Comparison of ENCODE assay signal across 41 cellular contexts in genomic region chr19:54128441-54128725, GRCh38. TPM values are rescaled to one million over a fixed set of nuclear protein-coding genes. Genes with fewer than 3 reads are reported as not detected.
"Had no signal": no experiment of that assay in that cellular context is flagged by ENCODE, and none has a peak within 500 bp of the region (broad histone marks: within the 10 kb centered on the region; RNA-seq: fewer than 3 reads in every experiment).

No MANE protein-coding gene starts in this region.

- H3K27me3 ChIP-seq: adrenal gland, ascending aorta, body of pancreas, brain microvascular endothelial cell, breast epithelium, cardiac muscle cell had no signal

- FAIRE-seq: astrocyte, bronchial epithelial cell had no signal

- H3K4me1 ChIP-seq: adrenal gland, ascending aorta, body of pancreas, breast epithelium had no signal

- H3K27ac ChIP-seq: adrenal gland, ascending aorta, body of pancreas, brain microvascular endothelial cell, breast epithelium, cardiac muscle cell had no signal

- H3K9me3 Mint-ChIP-seq: activated naive CD4-positive, alpha-beta T cell treated with anti-CD3 and anti-CD28 coated beads for 36 hours; activated naive CD4-positive, alpha-beta T cell treated with anti-CD3 and anti-CD28 coated beads, Interleukin-2, amount 10 ng/mL, durations not matched to agents 7 days and 5 days; activated naive CD4-positive, alpha-beta T cell treated with anti-CD3 and anti-CD28 coated beads, Interleukin-2, amount 50 U/mL, for 24 hours; activated naive CD4-positive, alpha-beta T cell treated with anti-CD3 and anti-CD28 coated beads, Interleukin-2, amount 50 U/mL, for 72 hours; activated naive CD8-positive, alpha-beta T cell treated with anti-CD3 and anti-CD28 coated beads for 36 hours; activated naive CD8-positive, alpha-beta T cell treated with anti-CD3 and anti-CD28 coated beads, Interleukin-2, amount 10 ng/mL, durations not matched to agents 7 days and 5 days; activated naive CD8-positive, alpha-beta T cell treated with anti-CD3 and anti-CD28 coated beads, Interleukin-2, amount 50 U/mL, for 24 hours; activated T-cell treated with anti-CD3 and anti-CD28 coated beads, Interleukin-2, amount 50 U/mL, for 24 hours; activated T-cell treated with anti-CD3 and anti-CD28 coated beads, Interleukin-2, amount 50 U/mL, for 4 hours; activated T-cell treated with anti-CD3 and anti-CD28 coated beads, Interleukin-2, amount 50 U/mL, for 72 hours; activated T-helper 1 cell treated with anti-CD3 and anti-CD28 coated beads, Interleukin-12 subunit alpha, Interleukin-12 subunit beta, Interleukin-2, Interleukin-4 antibody, amounts not matched to agents 30 ng/mL and 10 ng/mL and 1 ng/mL, durations not matched to agents 14 hours and 24 hours and 36 hours; activated T-helper 17 cell treated with anti-CD3 and anti-CD28 coated beads, Interleukin-2, amount 50 U/mL, for 72 hours; activated T-helper 2 cell treated with anti-CD3 and anti-CD28 coated beads, Interferon-gamma antibody, Interleukin-2, Interleukin-4, amounts not matched to agents 10 μg/mL and 5 μg/mL and 100 μg/mL, durations not matched to agents 14 hours and 24 hours and 36 hours; brain; central memory CD8-positive, alpha-beta T cell had no signal

- H3K27ac Mint-ChIP-seq: activated naive CD4-positive, alpha-beta T cell treated with anti-CD3 and anti-CD28 coated beads for 36 hours; activated naive CD4-positive, alpha-beta T cell treated with anti-CD3 and anti-CD28 coated beads, Interleukin-2, amount 10 ng/mL, durations not matched to agents 7 days and 5 days; activated naive CD4-positive, alpha-beta T cell treated with anti-CD3 and anti-CD28 coated beads, Interleukin-2, amount 50 U/mL, for 24 hours; activated naive CD4-positive, alpha-beta T cell treated with anti-CD3 and anti-CD28 coated beads, Interleukin-2, amount 50 U/mL, for 72 hours; activated naive CD8-positive, alpha-beta T cell; activated naive CD8-positive, alpha-beta T cell treated with anti-CD3 and anti-CD28 coated beads for 36 hours; activated naive CD8-positive, alpha-beta T cell treated with anti-CD3 and anti-CD28 coated beads, Interleukin-2, amount 10 ng/mL, durations not matched to agents 7 days and 5 days; activated naive CD8-positive, alpha-beta T cell treated with anti-CD3 and anti-CD28 coated beads, Interleukin-2, amount 50 U/mL, for 24 hours; activated T-cell treated with anti-CD3 and anti-CD28 coated beads, Interleukin-2, amount 50 U/mL, for 24 hours; activated T-cell treated with anti-CD3 and anti-CD28 coated beads, Interleukin-2, amount 50 U/mL, for 72 hours; activated T-helper 1 cell treated with anti-CD3 and anti-CD28 coated beads, Interleukin-12 subunit alpha, Interleukin-12 subunit beta, Interleukin-2, Interleukin-4 antibody, amounts not matched to agents 30 ng/mL and 10 ng/mL and 1 ng/mL, durations not matched to agents 14 hours and 24 hours and 36 hours; activated T-helper 17 cell treated with anti-CD3 and anti-CD28 coated beads, Interleukin-2, amount 50 U/mL, for 72 hours; activated T-helper 2 cell treated with anti-CD3 and anti-CD28 coated beads, Interferon-gamma antibody, Interleukin-2, Interleukin-4, amounts not matched to agents 10 μg/mL and 5 μg/mL and 100 μg/mL, durations not matched to agents 14 hours and 24 hours and 36 hours; brain had no signal

- H3K9me3 ChIP-seq: adrenal gland, ascending aorta, body of pancreas, breast epithelium had no signal

- H3K27me3 Mint-ChIP-seq: activated naive CD4-positive, alpha-beta T cell treated with anti-CD3 and anti-CD28 coated beads, Interleukin-2, amount 10 ng/mL, durations not matched to agents 7 days and 5 days; activated naive CD4-positive, alpha-beta T cell treated with anti-CD3 and anti-CD28 coated beads, Interleukin-2, amount 50 U/mL, for 24 hours; activated naive CD8-positive, alpha-beta T cell; activated naive CD8-positive, alpha-beta T cell treated with anti-CD3 and anti-CD28 coated beads for 36 hours; activated naive CD8-positive, alpha-beta T cell treated with anti-CD3 and anti-CD28 coated beads, Interleukin-2, amount 10 ng/mL, durations not matched to agents 7 days and 5 days; activated naive CD8-positive, alpha-beta T cell treated with anti-CD3 and anti-CD28 coated beads, Interleukin-2, amount 50 U/mL, for 24 hours; activated T-cell treated with anti-CD3 and anti-CD28 coated beads, Interleukin-2, amount 50 U/mL, for 24 hours; activated T-helper 17 cell treated with anti-CD3 and anti-CD28 coated beads, Interleukin-2, amount 50 U/mL, for 72 hours; brain; central memory CD8-positive, alpha-beta T cell had no signal

- H3K4me3 ChIP-seq: adrenal gland, ascending aorta, body of pancreas, breast epithelium, cardiac muscle cell had no signal

- ATAC-seq: activated naive CD4-positive, alpha-beta T cell treated with anti-CD3 and anti-CD28 coated beads, Interleukin-2, amount 50 U/mL, for 72 hours; activated naive CD8-positive, alpha-beta T cell treated with anti-CD3 and anti-CD28 coated beads, Interleukin-2, amount 50 U/mL, for 24 hours; activated T-cell treated with anti-CD3 and anti-CD28 coated beads, Interleukin-2, amount 50 U/mL, for 4 hours; activated T-cell treated with anti-CD3 and anti-CD28 coated beads, Interleukin-2, amount 50 U/mL, for 72 hours; activated T-helper 17 cell treated with anti-CD3 and anti-CD28 coated beads, Interleukin-2, amount 50 U/mL, for 72 hours; body of pancreas had no signal

- DNase-seq: activated effector memory CD4-positive, alpha-beta T cell treated with anti-CD3 and anti-CD28 coated beads, Interleukin-2, amount 50 U/mL, for 16 hours; activated effector memory CD4-positive, alpha-beta T cell treated with Interleukin-2 at 50 U/mL for 16 hours; activated gamma-delta T cell; activated gamma-delta T cell treated with Interleukin-2 at 50 U/mL for 16 hours; activated naive CD4-positive, alpha-beta T cell; activated naive CD4-positive, alpha-beta T cell treated with anti-CD3 and anti-CD28 coated beads for 36 hours; activated naive CD4-positive, alpha-beta T cell treated with anti-CD3 and anti-CD28 coated beads, Interleukin-2, amount 10 ng/mL, durations not matched to agents 7 days and 5 days; activated naive CD4-positive, alpha-beta T cell treated with anti-CD3 and anti-CD28 coated beads, Interleukin-2, amount 50 U/mL, for 16 hours; activated naive CD4-positive, alpha-beta T cell treated with Interleukin-2 at 50 U/mL for 16 hours; activated naive CD8-positive, alpha-beta T cell treated with anti-CD3 and anti-CD28 coated beads for 36 hours; activated naive CD8-positive, alpha-beta T cell treated with anti-CD3 and anti-CD28 coated beads, Interleukin-2, amount 10 ng/mL, durations not matched to agents 7 days and 5 days; activated naive CD8-positive, alpha-beta T cell treated with anti-CD3 and anti-CD28 coated beads, Interleukin-2, amount 50 U/mL, for 24 hours; activated T-cell treated with anti-CD3 and anti-CD28 coated beads for 4 hours; activated T-cell treated with anti-CD3 and anti-CD28 coated beads, Interleukin-2, amount 50 U/mL, for 1 hour; activated T-cell treated with anti-CD3 and anti-CD28 coated beads, Interleukin-2, amount 50 U/mL, for 24 hours; activated T-cell treated with anti-CD3 and anti-CD28 coated beads, Interleukin-2, amount 50 U/mL, for 4 hours; activated T-cell treated with anti-CD3 and anti-CD28 coated beads, Interleukin-2, amount 50 U/mL, for 48 hours; activated T-cell treated with anti-CD3 and anti-CD28 coated beads, Interleukin-2, amount 50 U/mL, for 72 hours; adrenal gland; amniotic stem cell; amygdala; anterior cingulate cortex; aorta; body of pancreas; brain microvascular endothelial cell; caudate nucleus; central memory CD4-positive, alpha-beta T cell; cerebellar nuclear complex had no signal

- H3K4me3 Mint-ChIP-seq: activated naive CD4-positive, alpha-beta T cell treated with anti-CD3 and anti-CD28 coated beads for 36 hours; activated naive CD4-positive, alpha-beta T cell treated with anti-CD3 and anti-CD28 coated beads, Interleukin-2, amount 10 ng/mL, durations not matched to agents 7 days and 5 days; activated naive CD4-positive, alpha-beta T cell treated with anti-CD3 and anti-CD28 coated beads, Interleukin-2, amount 50 U/mL, for 24 hours; activated naive CD8-positive, alpha-beta T cell; activated naive CD8-positive, alpha-beta T cell treated with anti-CD3 and anti-CD28 coated beads for 36 hours; activated naive CD8-positive, alpha-beta T cell treated with anti-CD3 and anti-CD28 coated beads, Interleukin-2, amount 10 ng/mL, durations not matched to agents 7 days and 5 days; activated naive CD8-positive, alpha-beta T cell treated with anti-CD3 and anti-CD28 coated beads, Interleukin-2, amount 50 U/mL, for 24 hours; activated T-cell treated with anti-CD3 and anti-CD28 coated beads, Interleukin-2, amount 50 U/mL, for 24 hours; activated T-cell treated with anti-CD3 and anti-CD28 coated beads, Interleukin-2, amount 50 U/mL, for 4 hours; activated T-cell treated with anti-CD3 and anti-CD28 coated beads, Interleukin-2, amount 50 U/mL, for 72 hours; activated T-helper 1 cell treated with anti-CD3 and anti-CD28 coated beads, Interleukin-12 subunit alpha, Interleukin-12 subunit beta, Interleukin-2, Interleukin-4 antibody, amounts not matched to agents 30 ng/mL and 10 ng/mL and 1 ng/mL, durations not matched to agents 14 hours and 24 hours and 36 hours; activated T-helper 17 cell treated with anti-CD3 and anti-CD28 coated beads, Interleukin-2, amount 50 U/mL, for 72 hours; brain; central memory CD8-positive, alpha-beta T cell had no signal

- H3K4me1 Mint-ChIP-seq: activated naive CD4-positive, alpha-beta T cell treated with anti-CD3 and anti-CD28 coated beads, Interleukin-2, amount 10 ng/mL, durations not matched to agents 7 days and 5 days; activated naive CD4-positive, alpha-beta T cell treated with anti-CD3 and anti-CD28 coated beads, Interleukin-2, amount 50 U/mL, for 24 hours; activated naive CD8-positive, alpha-beta T cell treated with anti-CD3 and anti-CD28 coated beads for 36 hours; activated naive CD8-positive, alpha-beta T cell treated with anti-CD3 and anti-CD28 coated beads, Interleukin-2, amount 10 ng/mL, durations not matched to agents 7 days and 5 days; activated naive CD8-positive, alpha-beta T cell treated with anti-CD3 and anti-CD28 coated beads, Interleukin-2, amount 50 U/mL, for 24 hours; activated T-helper 17 cell treated with anti-CD3 and anti-CD28 coated beads, Interleukin-2, amount 50 U/mL, for 72 hours; brain; central memory CD8-positive, alpha-beta T cell had no signal

RNA-seq across cellular contexts. Expression of gene OSCAR, which starts 27.8 kb away (rescaled TPM):
- total RNA-seq: activated T-helper 1 cell treated with anti-CD3 and anti-CD28 coated beads, Interleukin-12 subunit alpha, Interleukin-12 subunit beta, Interleukin-2, Interleukin-4 antibody, amounts not matched to agents 30 ng/mL and 10 ng/mL and 1 ng/mL, durations not matched to agents 14 hours and 24 hours and 36 hours; cardiac muscle cell had no signal
